Comparison of ENCODE assay signal across 20 cellular contexts in genomic region chr14:50091240-50091914, GRCh38. TPM values are rescaled to one million over a fixed set of nuclear protein-coding genes. Genes with fewer than 3 reads are reported as not detected.
DNase-seq lines count a peak whose midpoint lies in the region; ATAC-seq and TF ChIP-seq lines count a peak whose summit lies in the region.
"Had no signal": no experiment of that assay in that cellular context is flagged by ENCODE, and none has a peak within 500 bp of the region (broad histone marks: within the 10 kb centered on the region; RNA-seq: fewer than 3 reads in every experiment).

No MANE protein-coding gene starts in this region.

- WGBS in upper lobe of left lung, 2 donors = 81 to 96% methylated on average over 2 to 7 of the region's 7 CpGs

- H3K4me1 Mint-ChIP-seq in natural killer cell treated with Interleukin-12 subunit alpha and Interleukin-12 subunit beta and Interleukin-15 and Interleukin-18, amount 100 ng/mL, for 72 hours (ENCODE audit: low read depth in 2 of 2) = peaks cover 41 to 59% of the 10 kb centered on the region in 2 donors
- peaks cover 39 to 46% of the 10 kb centered on the region in 2 donors for H3K4me1 Mint-ChIP-seq in natural killer cell
- peaks cover 77% of the 10 kb centered on the region for H3K4me1 Mint-ChIP-seq in activated naive CD8-positive, alpha-beta T cell treated with anti-CD3 and anti-CD28 coated beads for 36 hours
- H3K4me1 Mint-ChIP-seq: endodermal cell had no signal

- intact Hi-C loops in natural killer cell (cut with micrococcal nuclease) = no loop called here

- H3K4me1 ChIP-seq in upper lobe of left lung = no peaks in the 10 kb centered on the region
- H3K4me1 ChIP-seq: esophagus squamous epithelium, gastrocnemius medialis had no signal

- peaks cover 10% of the 10 kb centered on the region for H3K36me3 Mint-ChIP-seq in natural killer cell treated with Interleukin-12 subunit alpha and Interleukin-12 subunit beta and Interleukin-15 and Interleukin-18, amount 100 ng/mL, for 72 hours
- H3K36me3 Mint-ChIP-seq in natural killer cell = no peaks in the 10 kb centered on the region
- peaks cover 24% of the 10 kb centered on the region for H3K36me3 Mint-ChIP-seq in activated naive CD8-positive, alpha-beta T cell treated with anti-CD3 and anti-CD28 coated beads for 36 hours

- TF ChIP-seq POLR2A in upper lobe of left lung (IDR thresholded peaks at IDR 0.05) = no peak

- H3K27me3 ChIP-seq in upper lobe of left lung = no peaks in the 10 kb centered on the region
- H3K27me3 ChIP-seq: BE2C, brain microvascular endothelial cell, esophagus squamous epithelium, gastrocnemius medialis had no signal

- no peak for ATAC-seq in natural killer cell treated with Interleukin-12 subunit alpha and Interleukin-12 subunit beta and Interleukin-15 and Interleukin-18, amount 100 ng/mL, for 72 hours
- ATAC-seq in natural killer cell = no peak
- ATAC-seq in upper lobe of left lung (ENCODE audit: low FRiP score in 2 of 2) = peak; percentile 38 to 43
- ATAC-seq in GM19467 (IDR thresholded peaks at IDR 0.05; ENCODE audit: unreplicated experiment) = no peak
- ATAC-seq in GM18498 (IDR thresholded peaks at IDR 0.05; ENCODE audit: unreplicated experiment) = no peak
- ATAC-seq: gastrocnemius medialis had no signal

- no peaks in the 10 kb centered on the region for H3K9me3 Mint-ChIP-seq in natural killer cell treated with Interleukin-12 subunit alpha and Interleukin-12 subunit beta and Interleukin-15 and Interleukin-18, amount 100 ng/mL, for 72 hours
- H3K9me3 Mint-ChIP-seq in natural killer cell = peaks cover 0 to 4% of the 10 kb centered on the region in 2 donors
- no peaks in the 10 kb centered on the region for H3K9me3 Mint-ChIP-seq in activated naive CD8-positive, alpha-beta T cell treated with anti-CD3 and anti-CD28 coated beads for 36 hours
- H3K9me3 Mint-ChIP-seq: endodermal cell had no signal

- no peaks in the 10 kb centered on the region for H3K9me3 ChIP-seq in upper lobe of left lung
- H3K9me3 ChIP-seq: BE2C, esophagus squamous epithelium, gastrocnemius medialis had no signal

- no peaks in the 10 kb centered on the region for H3K27me3 Mint-ChIP-seq in natural killer cell treated with Interleukin-12 subunit alpha and Interleukin-12 subunit beta and Interleukin-15 and Interleukin-18, amount 100 ng/mL, for 72 hours
- H3K27me3 Mint-ChIP-seq in natural killer cell (ENCODE audit: low read depth in 2 of 2) = no peaks in the 10 kb centered on the region
- no peaks in the 10 kb centered on the region for H3K27me3 Mint-ChIP-seq in activated naive CD8-positive, alpha-beta T cell treated with anti-CD3 and anti-CD28 coated beads for 36 hours

- peak overlapping the region; percentile 21 to 26 for H3K27ac Mint-ChIP-seq in natural killer cell treated with Interleukin-12 subunit alpha and Interleukin-12 subunit beta and Interleukin-15 and Interleukin-18, amount 100 ng/mL, for 72 hours
- H3K27ac Mint-ChIP-seq in natural killer cell = no peak overlapping the region
- H3K27ac Mint-ChIP-seq in activated naive CD8-positive, alpha-beta T cell treated with anti-CD3 and anti-CD28 coated beads for 36 hours = peak overlapping the region; percentile 79
- H3K27ac Mint-ChIP-seq: endodermal cell had no signal

- no peak overlapping the region for H3K4me3 ChIP-seq in upper lobe of left lung
- H3K4me3 ChIP-seq: esophagus squamous epithelium, gastrocnemius medialis had no signal

- H3K36me3 ChIP-seq in upper lobe of left lung = peaks cover 0 to 8% (median 2%) of the 10 kb centered on the region in 4 donors
- H3K36me3 ChIP-seq: BE2C, brain microvascular endothelial cell, gastrocnemius medialis had no signal

- TF ChIP-seq CTCF in natural killer cell (IDR thresholded peaks at IDR 0.05) (no peak), upper lobe of left lung (IDR thresholded peaks at IDR 0.05) (no peak)

- no peak for TF ChIP-seq EP300 in upper lobe of left lung (IDR thresholded peaks at IDR 0.05)

- no peak overlapping the region for H3K4me3 Mint-ChIP-seq in natural killer cell treated with Interleukin-12 subunit alpha and Interleukin-12 subunit beta and Interleukin-15 and Interleukin-18, amount 100 ng/mL, for 72 hours
- no peak overlapping the region for H3K4me3 Mint-ChIP-seq in natural killer cell
- H3K4me3 Mint-ChIP-seq in activated naive CD8-positive, alpha-beta T cell treated with anti-CD3 and anti-CD28 coated beads for 36 hours = no peak overlapping the region
- H3K4me3 Mint-ChIP-seq: endodermal cell had no signal

- H3K27ac ChIP-seq in upper lobe of left lung = no peak overlapping the region
- H3K27ac ChIP-seq: brain microvascular endothelial cell, esophagus squamous epithelium, gastrocnemius medialis had no signal

- no peak for DNase-seq in natural killer cell treated with Interleukin-12 subunit alpha and Interleukin-12 subunit beta and Interleukin-15 and Interleukin-18, amount 100 ng/mL, for 72 hours (ENCODE audit: low spot score)
- DNase-seq in natural killer cell (no peak), medulla oblongata (ENCODE audit: extremely low spot score) (peak; percentile 9), upper lobe of left lung (peak in 1 of 2 donors; percentile 29), HuH-7.5 (ENCODE audit: low spot score) (no peak)
- DNase-seq in activated naive CD8-positive, alpha-beta T cell treated with anti-CD3 and anti-CD28 coated beads for 36 hours = no peak
- DNase-seq: activated CD4-positive, alpha-beta T cell treated with anti-CD3 and anti-CD28 coated beads for 48 hours; brain microvascular endothelial cell; endodermal cell; esophagus squamous epithelium; gastrocnemius medialis; HCEC 1CT; NCI-H187; NCI-H526; nucleus accumbens; stimulated activated CD8-positive, alpha-beta memory T cell treated with anti-CD3 and anti-CD28 coated beads, Interleukin-4, amount 100 ng/mL, for 48 hours; T-helper 2 cell had no signal

RNA-seq across cellular contexts. Expression of gene VCPKMT, which starts 25.0 kb away (rescaled TPM):
- 10 to 100 TPM; 14.0 to 24.6 TPM for total RNA-seq in natural killer cell treated with Interleukin-12 subunit alpha and Interleukin-12 subunit beta and Interleukin-15 and Interleukin-18, amount 100 ng/mL, for 72 hours
- 10 to 100 TPM; 19.4 to 23.9 (median 21.8) TPM for total RNA-seq in natural killer cell
- total RNA-seq in activated naive CD8-positive, alpha-beta T cell treated with anti-CD3 and anti-CD28 coated beads for 36 hours = 10 to 100 TPM; 13.3 to 14.3 TPM
- total RNA-seq in upper lobe of left lung = 1 to 10 TPM; 3.0 to 9.9 (median 5.9) TPM

Comparison
In these comparisons a context has a peak if more than half of its experiments do, and no peak if none do; other contexts are left out.
1. H3K27ac Mint-ChIP-seq: peak in natural killer cell treated with Interleukin-12 subunit alpha and Interleukin-12 subunit beta and Interleukin-15 and Interleukin-18, amount 100 ng/mL, for 72 hours (2 of 2) and activated naive CD8-positive, alpha-beta T cell treated with anti-CD3 and anti-CD28 coated beads for 36 hours (single experiment); none in natural killer cell (0 of 2).
2. ATAC-seq: peak in upper lobe of left lung (2 of 2); none in natural killer cell treated with Interleukin-12 subunit alpha and Interleukin-12 subunit beta and Interleukin-15 and Interleukin-18, amount 100 ng/mL, for 72 hours (0 of 2), natural killer cell (0 of 3), GM19467 (single experiment) and GM18498 (single experiment).